12 cellular contexts compared by ENCODE assay signal in the genomic region with DNA sequence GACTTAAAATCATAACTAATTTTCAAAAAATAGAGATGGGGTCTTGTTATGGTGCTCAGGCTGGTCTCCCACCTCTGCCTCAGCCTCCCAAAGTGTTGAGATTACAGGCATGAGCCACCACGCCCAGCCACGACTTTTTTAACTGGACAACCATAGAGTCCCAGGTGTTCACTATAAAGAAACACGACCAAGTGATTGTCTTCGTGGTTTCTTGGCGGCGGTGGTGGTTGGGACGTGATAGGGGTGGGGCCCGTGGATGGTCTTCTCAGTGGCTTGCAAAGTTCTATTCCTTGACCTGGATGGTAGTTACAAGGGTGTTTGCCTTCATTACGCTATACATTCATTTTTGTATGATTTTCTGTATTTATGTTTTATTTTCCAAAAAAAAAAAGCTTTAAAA.
"Had no signal": no experiment of that assay in that cellular context is flagged by ENCODE, and none has a peak within 500 bp of the region (broad histone marks: within the 10 kb centered on the region; RNA-seq: fewer than 3 reads in every experiment).

No MANE protein-coding gene starts in this region.

- H3K36me3 ChIP-seq: brain microvascular endothelial cell, neutrophil, thyroid gland had no signal

- H3K4me3 ChIP-seq: thyroid gland had no signal

- H3K9me3 Mint-ChIP-seq: activated CD4-positive, alpha-beta memory T cell treated with anti-CD3 and anti-CD28 coated beads for 36 hours; effector memory CD8-positive, alpha-beta T cell; natural killer cell; stimulated activated naive B cell treated with anti-CD40 and anti-IgM and Interleukin-4, amounts not matched to agents 10 μg/mL and 1 μg/mL and 100 μg/mL, for 72 hours had no signal

- H3K27ac ChIP-seq: brain microvascular endothelial cell, epithelial cell of prostate, neutrophil, parathyroid adenoma, thyroid gland had no signal

- H3K9me3 ChIP-seq: neutrophil, thyroid gland had no signal

- H2AFZ ChIP-seq: parathyroid adenoma had no signal

- H3K36me3 Mint-ChIP-seq: activated CD4-positive, alpha-beta memory T cell treated with anti-CD3 and anti-CD28 coated beads for 36 hours; natural killer cell; stimulated activated naive B cell treated with anti-CD40 and anti-IgM and Interleukin-4, amounts not matched to agents 10 μg/mL and 1 μg/mL and 100 μg/mL, for 72 hours had no signal

- H3K79me2 ChIP-seq: parathyroid adenoma had no signal

- H3K27ac Mint-ChIP-seq: activated CD4-positive, alpha-beta memory T cell treated with anti-CD3 and anti-CD28 coated beads for 36 hours; effector memory CD8-positive, alpha-beta T cell; natural killer cell; stimulated activated naive B cell treated with anti-CD40 and anti-IgM and Interleukin-4, amounts not matched to agents 10 μg/mL and 1 μg/mL and 100 μg/mL, for 72 hours had no signal

- H3K4me3 Mint-ChIP-seq: activated CD4-positive, alpha-beta memory T cell treated with anti-CD3 and anti-CD28 coated beads for 36 hours; effector memory CD8-positive, alpha-beta T cell; natural killer cell had no signal

- H3K9ac ChIP-seq: parathyroid adenoma had no signal

- DNase-seq: cerebellar nuclear complex, kidney glomerular epithelial cell, left ventricle myocardium superior had no signal

- H3K27me3 ChIP-seq: brain microvascular endothelial cell, thyroid gland had no signal

- H3K27me3 Mint-ChIP-seq: stimulated activated naive B cell treated with anti-CD40 and anti-IgM and Interleukin-4, amounts not matched to agents 10 μg/mL and 1 μg/mL and 100 μg/mL, for 72 hours had no signal

- H3K4me1 ChIP-seq: parathyroid adenoma, thyroid gland had no signal
